23 cellular contexts compared by ENCODE assay signal in the genomic region with DNA sequence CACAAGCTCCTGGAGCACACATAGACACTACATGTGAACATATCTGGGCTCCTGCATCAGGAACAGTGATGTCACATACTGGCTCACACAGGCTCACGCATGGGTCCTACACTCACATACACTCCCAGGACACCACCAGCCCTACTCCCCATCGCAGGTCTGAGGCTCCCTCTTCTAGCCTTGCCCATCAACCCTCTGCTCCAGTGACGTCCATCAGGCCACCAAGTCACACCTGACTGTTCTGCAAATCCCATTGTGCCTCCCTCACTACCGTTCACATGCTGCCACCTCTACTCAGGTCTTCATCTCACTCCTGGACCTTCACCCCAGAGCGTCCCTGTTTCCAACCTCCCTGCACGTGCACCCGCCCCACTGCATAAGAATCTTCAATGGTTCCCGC. TPM values are rescaled to one million over a fixed set of nuclear protein-coding genes. Genes with fewer than 3 reads are reported as not detected.
"Had no signal": no experiment of that assay in that cellular context is flagged by ENCODE, and none has a peak within 500 bp of the region (broad histone marks: within the 10 kb centered on the region; RNA-seq: fewer than 3 reads in every experiment).

No MANE protein-coding gene starts in this region.

- H3K9me3 Mint-ChIP-seq: activated CD4-positive, alpha-beta memory T cell treated with anti-CD3 and anti-CD28 coated beads for 36 hours; activated CD4-positive, alpha-beta T cell treated with anti-CD3 and anti-CD28 coated beads, Interleukin-2, amount 10 ng/mL, durations not matched to agents 24 days and 14 days; activated naive CD4-positive, alpha-beta T cell treated with anti-CD3 and anti-CD28 coated beads for 36 hours; activated T-helper 17 cell treated with anti-CD3 and anti-CD28 coated beads, Interleukin-2, amount 50 U/mL, for 72 hours; brain; IgD-negative memory B cell had no signal

- ATAC-seq: activated T-helper 17 cell treated with anti-CD3 and anti-CD28 coated beads, Interleukin-2, amount 50 U/mL, for 72 hours; PC-3 had no signal

- H3K4me3 Mint-ChIP-seq: activated CD4-positive, alpha-beta memory T cell treated with anti-CD3 and anti-CD28 coated beads for 36 hours; activated CD4-positive, alpha-beta T cell treated with anti-CD3 and anti-CD28 coated beads, Interleukin-2, amount 10 ng/mL, durations not matched to agents 24 days and 14 days; activated naive CD4-positive, alpha-beta T cell treated with anti-CD3 and anti-CD28 coated beads for 36 hours; activated naive CD8-positive, alpha-beta T cell; activated T-helper 17 cell treated with anti-CD3 and anti-CD28 coated beads, Interleukin-2, amount 50 U/mL, for 72 hours; brain; IgD-negative memory B cell had no signal

- DNase-seq: activated CD4-positive, alpha-beta memory T cell treated with anti-CD3 and anti-CD28 coated beads for 36 hours; activated CD4-positive, alpha-beta T cell treated with anti-CD3 and anti-CD28 coated beads, Interleukin-2, amount 10 ng/mL, durations not matched to agents 24 days and 14 days; activated CD4-positive, CD25-positive, alpha-beta regulatory T cell treated with anti-CD3 and anti-CD28 coated beads, Interleukin-2, amount 50 U/mL, for 72 hours; activated gamma-delta T cell; activated naive CD4-positive, alpha-beta T cell treated with anti-CD3 and anti-CD28 coated beads for 36 hours; activated T-cell treated with anti-CD3 and anti-CD28 coated beads for 4 hours; amygdala; cerebellar nuclear complex; KG1; NCI-H1048; NCI-H146; NCI-H187 treated with DMSO at 0.1 percent for 48 hours; NCI-H2081 treated with DMSO at 0.1 percent for 48 hours; NCI-H446; NCI-H524; PC-3; SHP77 treated with DMSO at 0.1 percent for 48 hours; WERI-Rb-1 had no signal

- H3K27ac Mint-ChIP-seq: activated CD4-positive, alpha-beta memory T cell treated with anti-CD3 and anti-CD28 coated beads for 36 hours; activated CD4-positive, alpha-beta T cell treated with anti-CD3 and anti-CD28 coated beads, Interleukin-2, amount 10 ng/mL, durations not matched to agents 24 days and 14 days; activated naive CD4-positive, alpha-beta T cell treated with anti-CD3 and anti-CD28 coated beads for 36 hours; activated naive CD8-positive, alpha-beta T cell; activated T-helper 17 cell treated with anti-CD3 and anti-CD28 coated beads, Interleukin-2, amount 50 U/mL, for 72 hours; brain had no signal

- H3K4me1 Mint-ChIP-seq: brain had no signal

- H3K36me3 Mint-ChIP-seq: activated CD4-positive, alpha-beta memory T cell treated with anti-CD3 and anti-CD28 coated beads for 36 hours had no signal

- H3K27me3 Mint-ChIP-seq: activated CD4-positive, alpha-beta memory T cell treated with anti-CD3 and anti-CD28 coated beads for 36 hours; activated CD4-positive, alpha-beta T cell treated with anti-CD3 and anti-CD28 coated beads, Interleukin-2, amount 10 ng/mL, durations not matched to agents 24 days and 14 days; activated naive CD8-positive, alpha-beta T cell; activated T-helper 17 cell treated with anti-CD3 and anti-CD28 coated beads, Interleukin-2, amount 50 U/mL, for 72 hours; brain; IgD-negative memory B cell had no signal

RNA-seq across cellular contexts. Expression of a gene that starts 18.1 kb away (rescaled TPM):
- total RNA-seq: M059J had no signal
